In genomic region chr1:118077331-118078055, GRCh38 we compare ENCODE assay signal across 8 cellular contexts.
DNase-seq lines count a peak whose midpoint lies in the region.

No MANE protein-coding gene starts in this region.

- DNase-seq in A172 (ENCODE audit: low spot score) (peak; percentile 33), H4 (ENCODE audit: low spot score) (peak; percentile 50), RKO (ENCODE audit: low spot score) (peak; percentile 55), glomerular endothelial cell (ENCODE audit: extremely low read depth, low read depth, low spot score) (peak; percentile 3), UCSD-AML1 (lab: John Stamatoyannopoulos, UW; ENCODE audit: unreplicated experiment) (no peak), posterior vena cava (ENCODE audit: low spot score) (no peak), T-helper 2 cell (no peak)
- DNase-seq in stimulated activated CD4-positive, alpha-beta T cell treated with anti-CD3 and anti-CD28 coated beads, Interleukin-4, amount 100 ng/mL, for 4 hours: no peak

- intact Hi-C loops in posterior vena cava (cut with DNase I): no loop called here

Comparison
In these comparisons a context has a peak if more than half of its experiments do, and no peak if none do; other contexts are left out.
1. DNase-seq: peak in A172 (single experiment), H4 (single experiment), RKO (single experiment) and glomerular endothelial cell (single experiment); none in UCSD-AML1 (single experiment), stimulated activated CD4-positive, alpha-beta T cell treated with anti-CD3 and anti-CD28 coated beads, Interleukin-4, amount 100 ng/mL, for 4 hours (0 of 2), posterior vena cava (single experiment) and T-helper 2 cell (0 of 5).